Comparison of ENCODE assay signal across 9 cellular contexts in genomic region chr7:149625947-149626392, GRCh38.
DNase-seq lines count a peak whose midpoint lies in the region; ATAC-seq and TF ChIP-seq lines count a peak whose summit lies in the region.
"Had no signal": no experiment of that assay in that cellular context is flagged by ENCODE, and none has a peak within 500 bp of the region (broad histone marks: within the 10 kb centered on the region; RNA-seq: fewer than 3 reads in every experiment).

No MANE protein-coding gene starts in this region.

- no peak for TF ChIP-seq EP300 in tibial nerve (IDR thresholded peaks at IDR 0.05)

- peaks cover 26% of the 10 kb centered on the region for H3K4me1 Mint-ChIP-seq in T-helper 2 cell treated with Interferon-gamma antibody and Interleukin-4, amounts not matched to agents 5 μg/mL and 100 μg/mL, for 36 hours (ENCODE audit: low read depth)
- H3K4me1 Mint-ChIP-seq in immature natural killer cell = peaks cover 35 to 36% of the 10 kb centered on the region in 2 donors

- H3K4me2 ChIP-seq in PC-3 (ENCODE audit: low read length) (peak overlapping the region; percentile 90), smooth muscle cell (no peak overlapping the region)

- no peaks in the 10 kb centered on the region for H3K9me3 Mint-ChIP-seq in T-helper 2 cell treated with Interferon-gamma antibody and Interleukin-4, amounts not matched to agents 5 μg/mL and 100 μg/mL, for 36 hours
- H3K9me3 Mint-ChIP-seq in immature natural killer cell = no peaks in the 10 kb centered on the region

- H3K27me3 ChIP-seq in PC-3 (ENCODE audit: low read length) = peaks cover 21% of the 10 kb centered on the region
- H3K27me3 ChIP-seq in smooth muscle cell (ENCODE audit: low read depth) = peaks cover 16% of the 10 kb centered on the region
- H3K27me3 ChIP-seq in tibial nerve = no peaks in the 10 kb centered on the region
- H3K27me3 ChIP-seq in lower lobe of right lung (ENCODE audit: low read depth) = no peaks in the 10 kb centered on the region

- H3K9me2 ChIP-seq in PC-3 (replicated peaks; ENCODE audit: low read length) = no peaks in the 10 kb centered on the region

- H3K36me3 Mint-ChIP-seq in T-helper 2 cell treated with Interferon-gamma antibody and Interleukin-4, amounts not matched to agents 5 μg/mL and 100 μg/mL, for 36 hours (ENCODE audit: low read depth) = peaks cover 14% of the 10 kb centered on the region
- H3K36me3 Mint-ChIP-seq in immature natural killer cell = peaks cover 0 to under 1% (median under 1%) of the 10 kb centered on the region in 3 donors

- no peaks in the 10 kb centered on the region for H3K36me3 ChIP-seq in PC-3 (ENCODE audit: low read depth, low read length)
- no peaks in the 10 kb centered on the region for H3K36me3 ChIP-seq in smooth muscle cell (ENCODE audit: low read depth)
- H3K36me3 ChIP-seq in tibial nerve = peaks cover 0 to 8% (median 0%) of the 10 kb centered on the region in 3 donors
- peaks cover 4% of the 10 kb centered on the region for H3K36me3 ChIP-seq in lower lobe of right lung

- H3K79me2 ChIP-seq in PC-3 (ENCODE audit: low read length) (peaks cover 29% of the 10 kb centered on the region), smooth muscle cell (ENCODE audit: low read depth) (peaks cover 28% of the 10 kb centered on the region)

- H4K20me1 ChIP-seq in PC-3 (ENCODE audit: low read length) = no peaks in the 10 kb centered on the region
- peaks cover 24% of the 10 kb centered on the region for H4K20me1 ChIP-seq in smooth muscle cell (ENCODE audit: low read depth)

- TF ChIP-seq CTCF in PC-3 (conservative IDR thresholded peaks at IDR 0.05; ENCODE audit: low read depth, low read length) = no peak
- no peak for TF ChIP-seq CTCF in smooth muscle cell (IDR thresholded peaks at IDR 0.05; ENCODE audit: borderline replicate concordance, insufficient read depth, poor library complexity, severe bottlenecking)
- TF ChIP-seq CTCF in tibial nerve (IDR thresholded peaks at IDR 0.05) = no peak
- TF ChIP-seq CTCF in lower lobe of right lung (IDR thresholded peaks at IDR 0.05) = no peak

- H3K27ac Mint-ChIP-seq in T-helper 2 cell treated with Interferon-gamma antibody and Interleukin-4, amounts not matched to agents 5 μg/mL and 100 μg/mL, for 36 hours = peak overlapping the region; percentile 9
- peak overlapping the region in 3 of 6 donors; percentile 27 to 91 (median 67) for H3K27ac Mint-ChIP-seq in immature natural killer cell

- no peaks in the 10 kb centered on the region for H3K9me3 ChIP-seq in PC-3 (ENCODE audit: low read length)
- H3K9me3 ChIP-seq in smooth muscle cell (replicated peaks; ENCODE audit: low read depth) = no peaks in the 10 kb centered on the region
- H3K9me3 ChIP-seq in tibial nerve = no peaks in the 10 kb centered on the region
- no peaks in the 10 kb centered on the region for H3K9me3 ChIP-seq in lower lobe of right lung

- no peaks in the 10 kb centered on the region for H3F3A ChIP-seq in PC-3 (ENCODE audit: low read length, unreplicated experiment)
- H3F3A ChIP-seq in smooth muscle cell (ENCODE audit: low read depth) = no peaks in the 10 kb centered on the region

- peaks cover 15% of the 10 kb centered on the region for H3K27me3 Mint-ChIP-seq in T-helper 2 cell treated with Interferon-gamma antibody and Interleukin-4, amounts not matched to agents 5 μg/mL and 100 μg/mL, for 36 hours (ENCODE audit: low read depth)
- H3K27me3 Mint-ChIP-seq in immature natural killer cell (ENCODE audit: low read depth in 3 of 3) = peaks cover 7 to 24% (median 17%) of the 10 kb centered on the region in 3 donors

- ATAC-seq in PC-3 (no peak), HG03280 (IDR thresholded peaks at IDR 0.05; ENCODE audit: unreplicated experiment) (no peak), lower lobe of right lung (no peak)
- ATAC-seq: stimulated activated naive CD8-positive, alpha-beta T cell treated with anti-CD3 and anti-CD28 coated beads, Interleukin-15, Interleukin-2, amounts not matched to agents 100 U/mL and 50 U/mL, for 24 hours had no signal

- H2AFZ ChIP-seq in PC-3 (ENCODE audit: low read length) (peak overlapping the region; percentile 99), smooth muscle cell (ENCODE audit: low read depth) (peak overlapping the region; percentile 100)

- no peak for DNase-seq in T-helper 2 cell treated with Interferon-gamma antibody and Interleukin-4, amounts not matched to agents 5 μg/mL and 100 μg/mL, for 36 hours (ENCODE audit: low spot score)
- DNase-seq in T-helper 2 cell (no peak), PC-3 (no peak), immature natural killer cell (no peak), smooth muscle cell (lab: John Stamatoyannopoulos, UW; ENCODE audit: unreplicated experiment) (no peak), tibial nerve (ENCODE audit: low spot score in 2 of 2) (no peak), lower lobe of right lung (no peak)

- H3K27ac ChIP-seq in PC-3 (ENCODE audit: low read length) = no peak overlapping the region
- H3K27ac ChIP-seq in smooth muscle cell (ENCODE audit: low read depth) = no peak overlapping the region
- peak overlapping the region in 1 of 4 donors; percentile 91 for H3K27ac ChIP-seq in tibial nerve
- no peak overlapping the region for H3K27ac ChIP-seq in lower lobe of right lung

- POLR2A ChIA-PET in PC-3 (lab: Charles Lee; ENCODE audit: unreplicated experiment) = interaction anchor here (0.7 kb wide), 1 partner anchor 166 kb away, joined by 27 read pairs; no protein-coding TSS in a partner anchor

- intact Hi-C loops in PC-3 (cut with micrococcal nuclease) (loop anchor here (2.0 to 10.0 kb wide), 3 partner anchors 89 to 201 kb away; a partner anchor contains a TSS), lower lobe of right lung (cut with DNase I) (no loop called here)

- H3K4me1 ChIP-seq in PC-3 (ENCODE audit: insufficient read depth, low read length) = peaks cover 17% of the 10 kb centered on the region
- H3K4me1 ChIP-seq in smooth muscle cell (ENCODE audit: low read depth) = peaks cover 5% of the 10 kb centered on the region
- H3K4me1 ChIP-seq in tibial nerve = peaks cover 0 to 34% (median 16%) of the 10 kb centered on the region in 4 donors
- peaks cover 26% of the 10 kb centered on the region for H3K4me1 ChIP-seq in lower lobe of right lung

- CTCF ChIA-PET in PC-3 (lab: Charles Lee) = interaction anchor here (0.5 to 1.6 kb wide), 6 partner anchors 27 to 166 kb away, joined by 3 to 9 read pairs (median 5); no protein-coding TSS in a partner anchor

- H3K4me3 Mint-ChIP-seq in T-helper 2 cell treated with Interferon-gamma antibody and Interleukin-4, amounts not matched to agents 5 μg/mL and 100 μg/mL, for 36 hours = peak overlapping the region; percentile 10
- peak overlapping the region; percentile 66 to 90 (median 79) for H3K4me3 Mint-ChIP-seq in immature natural killer cell

- H3K4me3 ChIP-seq in PC-3 (ENCODE audit: low read length) = peak overlapping the region; percentile 99; the same call in 1 of the 2 replicates
- no peak overlapping the region for H3K4me3 ChIP-seq in smooth muscle cell
- no peak overlapping the region for H3K4me3 ChIP-seq in tibial nerve
- H3K4me3 ChIP-seq in lower lobe of right lung = no peak overlapping the region

- 59% methylated on average over 7 of the region's 7 CpGs for WGBS in smooth muscle cell (ENCODE audit: low lambda C conversion rate)
- WGBS in tibial nerve, 2 donors = 47 to 48% methylated on average over 7 of the region's 7 CpGs

- BruUV-seq in PC-3 (replicated peaks; lab: Mats Ljungman, UMichigan) = no TSS peak

- no peak for TF ChIP-seq POLR2A in tibial nerve (IDR thresholded peaks at IDR 0.05)

- H3K9ac ChIP-seq in PC-3 (ENCODE audit: low read length) = no peak overlapping the region
- no peak overlapping the region for H3K9ac ChIP-seq in smooth muscle cell (ENCODE audit: low read depth)
